9 cellular contexts compared by ENCODE assay signal in the genomic region with DNA sequence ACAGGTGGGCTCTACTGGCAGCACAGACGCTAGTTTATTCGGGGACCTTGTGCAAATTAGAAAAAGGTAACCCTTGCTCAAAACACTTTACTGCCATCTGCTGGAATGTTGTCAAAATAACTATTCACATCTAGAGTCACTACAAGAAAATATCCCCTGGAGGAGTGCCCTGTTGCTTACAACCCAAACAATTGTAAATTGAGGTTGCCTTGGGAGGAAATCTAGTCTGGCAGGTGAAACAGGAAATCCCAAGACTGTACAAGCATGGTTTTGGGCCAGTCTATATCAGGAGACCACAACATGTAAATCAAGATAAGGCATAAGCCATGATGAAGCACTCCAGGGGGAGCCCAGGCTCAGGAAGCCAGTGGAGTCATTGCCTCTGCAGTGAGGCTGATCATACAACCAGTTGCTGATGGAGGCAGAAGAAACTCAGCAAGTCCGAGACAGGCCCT.
DNase-seq lines count a peak whose midpoint lies in the region; ATAC-seq, FAIRE-seq and TF ChIP-seq lines count a peak whose summit lies in the region.
"Had no signal": no experiment of that assay in that cellular context is flagged by ENCODE, and none has a peak within 500 bp of the region (broad histone marks: within the 10 kb centered on the region; RNA-seq: fewer than 3 reads in every experiment).

No MANE protein-coding gene starts in this region.

- intact Hi-C loops in esophagus muscularis mucosa (cut with DNase I): no loop called here

- H3K36me3 ChIP-seq in RWPE2 (ENCODE audit: low read depth) (no peaks in the 10 kb centered on the region), esophagus muscularis mucosa (no peaks in the 10 kb centered on the region), parathyroid adenoma (ENCODE audit: control insufficient read depth, insufficient read depth, low read length) (no peaks in the 10 kb centered on the region)

- ATAC-seq in GM19395 (IDR thresholded peaks at IDR 0.05; ENCODE audit: unreplicated experiment): peak; percentile 66
- peak; percentile 76 for ATAC-seq in RWPE2 (ENCODE audit: low read depth)
- no peak for ATAC-seq in HG03095 (IDR thresholded peaks at IDR 0.05; ENCODE audit: unreplicated experiment)

- TF ChIP-seq EP300 in esophagus muscularis mucosa (IDR thresholded peaks at IDR 0.05): no peak

- H3K4me3 ChIP-seq in RWPE2 (ENCODE audit: severe bottlenecking) (no peak overlapping the region), esophagus muscularis mucosa (no peak overlapping the region), parathyroid adenoma (ENCODE audit: low read depth, low read length) (no peak overlapping the region)
- H3K4me3 ChIP-seq: skin epidermis had no signal

- peak; percentile 81 for FAIRE-seq in D721Med (lab: Jason Lieb, UNC)

- no peak for TF ChIP-seq POLR2A in esophagus muscularis mucosa (IDR thresholded peaks at IDR 0.05; ENCODE audit: low read depth)

- H3K9me3 ChIP-seq in RWPE2 (ENCODE audit: severe bottlenecking) (no peaks in the 10 kb centered on the region), esophagus muscularis mucosa (no peaks in the 10 kb centered on the region), parathyroid adenoma (ENCODE audit: control insufficient read depth, low read length) (no peaks in the 10 kb centered on the region)

- H3K79me2 ChIP-seq in parathyroid adenoma: no peaks in the 10 kb centered on the region

- no peak for DNase-seq in D721Med (ENCODE audit: insufficient read length, low spot score)
- DNase-seq in MV-4-11 (lab: John Stamatoyannopoulos, UW): peak; percentile 36
- no peak for DNase-seq in RWPE2 (ENCODE audit: low spot score)
- no peak for DNase-seq in esophagus muscularis mucosa (ENCODE audit: extremely low spot score)
- no peak for DNase-seq in islet precursor cell

- peak; percentile 57 for TF ChIP-seq CTCF in D721Med (IDR thresholded peaks at IDR 0.05; ENCODE audit: insufficient read depth, missing control alignments)
- peak; percentile 82 for TF ChIP-seq CTCF in RWPE2 (IDR thresholded peaks at IDR 0.05; ENCODE audit: poor library complexity, severe bottlenecking)
- TF ChIP-seq CTCF in esophagus muscularis mucosa (IDR thresholded peaks at IDR 0.05): peak; percentile 20 to 25 (median 24)
- TF ChIP-seq CTCF in parathyroid adenoma (IDR thresholded peaks at IDR 0.05): peak; percentile 46

- H3K27ac ChIP-seq in RWPE2 (ENCODE audit: poor library complexity, severe bottlenecking): no peak overlapping the region
- no peak overlapping the region for H3K27ac ChIP-seq in esophagus muscularis mucosa (replicated peaks in 1 of 4)
- no peak overlapping the region for H3K27ac ChIP-seq in parathyroid adenoma
- H3K27ac ChIP-seq: skin epidermis had no signal

- H3K4me1 ChIP-seq in RWPE2 (ENCODE audit: insufficient read depth, poor library complexity, severe bottlenecking) (no peaks in the 10 kb centered on the region), esophagus muscularis mucosa (no peaks in the 10 kb centered on the region), parathyroid adenoma (no peaks in the 10 kb centered on the region)

- peaks cover 3% of the 10 kb centered on the region for H3K27me3 ChIP-seq in RWPE2 (ENCODE audit: insufficient read depth, poor library complexity, severe bottlenecking)
- H3K27me3 ChIP-seq in esophagus muscularis mucosa: no peaks in the 10 kb centered on the region
- peaks cover 2% of the 10 kb centered on the region for H3K27me3 ChIP-seq in parathyroid adenoma (ENCODE audit: control insufficient read depth, insufficient read depth, low read length)

- no peak overlapping the region for H3K4me2 ChIP-seq in parathyroid adenoma (ENCODE audit: low read length)

- WGBS in esophagus muscularis mucosa: 13% methylated on average over 3 of the region's 3 CpGs

- no peak overlapping the region for H3K9ac ChIP-seq in parathyroid adenoma

- no peak overlapping the region for H2AFZ ChIP-seq in parathyroid adenoma

Comparison
In these comparisons a context has a peak if more than half of its experiments do, and no peak if none do; other contexts are left out.
1. CTCF ChIP-seq: peak in every context shown above with its lines; median percentile 82 in RWPE2; 57 in D721Med; 46 in parathyroid adenoma; 24 in esophagus muscularis mucosa.